11 cellular contexts compared by ENCODE assay signal in the genomic region with DNA sequence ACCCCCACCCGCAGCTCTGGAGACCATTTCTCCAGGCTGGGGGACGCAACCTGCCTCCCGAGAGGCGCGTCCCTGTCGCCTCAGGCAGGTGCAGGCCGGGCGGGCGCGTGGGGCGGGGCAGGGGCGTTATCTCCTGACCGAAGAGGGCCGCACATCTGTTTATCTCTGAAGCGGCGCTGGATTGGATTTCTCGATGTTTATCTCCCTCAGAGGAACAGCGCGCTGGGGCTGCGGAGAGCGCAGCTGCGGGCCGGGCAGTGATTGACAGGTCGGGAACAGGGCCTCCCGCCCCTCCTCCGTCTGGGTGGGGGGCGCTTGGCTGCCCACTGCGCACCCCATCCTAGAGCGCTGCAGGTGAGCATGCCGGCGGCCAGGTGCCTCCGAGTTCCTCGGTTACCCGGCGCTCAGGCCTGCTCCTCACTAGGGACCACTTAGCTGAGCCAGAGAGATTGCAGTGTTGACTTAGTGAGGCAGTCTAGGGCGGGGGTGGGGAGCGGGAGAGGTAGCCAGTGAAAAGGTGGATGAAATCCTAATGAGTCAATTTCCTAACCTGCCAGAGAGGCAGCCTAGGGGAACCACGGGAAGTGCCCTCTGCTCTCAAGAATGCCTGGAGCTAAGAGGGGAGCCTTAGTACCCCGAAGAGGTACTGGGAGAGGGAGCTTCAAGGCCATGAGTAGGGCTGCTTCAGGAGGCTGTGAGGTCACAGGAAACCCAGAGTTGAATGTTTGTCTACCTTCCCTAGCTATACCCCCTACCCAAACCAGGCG. TPM values are rescaled to one million over a fixed set of nuclear protein-coding genes. Genes with fewer than 3 reads are reported as not detected.
DNase-seq lines count a peak whose midpoint lies in the region; ATAC-seq and TF ChIP-seq lines count a peak whose summit lies in the region.
"Had no signal": no experiment of that assay in that cellular context is flagged by ENCODE, and none has a peak within 500 bp of the region (broad histone marks: within the 10 kb centered on the region; RNA-seq: fewer than 3 reads in every experiment).

No MANE protein-coding gene starts in this region.

- H2BK15ac ChIP-seq in H9 (ENCODE audit: low read depth, low read length) = no peak overlapping the region

- H4K20me1 ChIP-seq in H9 (ENCODE audit: control insufficient read depth, insufficient read depth, insufficient read length) (no peaks in the 10 kb centered on the region), neural progenitor cell (ENCODE audit: low read depth) (peaks cover 73% of the 10 kb centered on the region)

- H3K56ac ChIP-seq in H9 (ENCODE audit: insufficient read length, low read depth, low read length) = no peak overlapping the region

- no peak overlapping the region for H3K14ac ChIP-seq in H9 (ENCODE audit: insufficient read depth, low read length)

- H3K9me3 Mint-ChIP-seq in H9 (peaks cover 2 to 11% of the 10 kb centered on the region in 2 experiments; a peak in 2 of 5 replicates), neural progenitor cell (peaks cover 6% of the 10 kb centered on the region), HFFc6 (0 out of 2 replicates have a peak, but pooled peaks cover 4% of the 10 kb centered on the region)
- H3K9me3 Mint-ChIP-seq in activated naive CD4-positive, alpha-beta T cell treated with anti-CD3 and anti-CD28 coated beads, Interleukin-2, amount 50 U/mL, for 72 hours = no peaks in the 10 kb centered on the region
- H3K9me3 Mint-ChIP-seq: activated naive CD4-positive, alpha-beta T cell treated with anti-CD3 and anti-CD28 coated beads, Interleukin-2, amount 10 ng/mL, durations not matched to agents 7 days and 5 days had no signal

- H4K8ac ChIP-seq in H9 (replicated peaks; ENCODE audit: insufficient read length, low read depth, low read length) = no peak overlapping the region

- H3F3A ChIP-seq in neural progenitor cell (ENCODE audit: low read depth) = peaks cover 45% of the 10 kb centered on the region

- H3K36me3 ChIP-seq in neural progenitor cell = no peaks in the 10 kb centered on the region
- H3K36me3 ChIP-seq: ovary had no signal

- H2AFZ ChIP-seq in H9 (ENCODE audit: low read length) = no peak overlapping the region
- H2AFZ ChIP-seq in neural progenitor cell (replicated peaks) = no peak overlapping the region

- H3K4me3 Mint-ChIP-seq in H9 (peak overlapping the region; percentile 40 to 84), neural progenitor cell (no peak overlapping the region), HFFc6 (no peak overlapping the region)
- H3K4me3 Mint-ChIP-seq: activated naive CD4-positive, alpha-beta T cell treated with anti-CD3 and anti-CD28 coated beads, Interleukin-2, amount 10 ng/mL, durations not matched to agents 7 days and 5 days had no signal

- H4K5ac ChIP-seq in H9 (ENCODE audit: insufficient read length, low read depth, low read length) = no peak overlapping the region

- H3K9me3 ChIP-seq in H9 (ENCODE audit: control insufficient read depth, low read depth, low read length) (no peaks in the 10 kb centered on the region), neural progenitor cell (ENCODE audit: low read depth) (no peaks in the 10 kb centered on the region)
- H3K9me3 ChIP-seq: ovary had no signal

- H3K36me3 Mint-ChIP-seq in H9 (ENCODE audit: insufficient read depth in 1 of 3, low read depth in 3 of 3) = 0 out of 7 replicates have a peak, but pooled peaks cover 0 to 2% (median 0%) of the 10 kb centered on the region in 3 experiments
- peaks cover 2% of the 10 kb centered on the region for H3K36me3 Mint-ChIP-seq in neural progenitor cell
- peaks cover 0 to 6% of the 10 kb centered on the region in 2 donors for H3K36me3 Mint-ChIP-seq in activated naive CD4-positive, alpha-beta T cell treated with anti-CD3 and anti-CD28 coated beads, Interleukin-2, amount 50 U/mL, for 72 hours
- no peaks in the 10 kb centered on the region for H3K36me3 Mint-ChIP-seq in HFFc6 (ENCODE audit: low read depth)

- TF ChIP-seq CTCF in H9 (conservative IDR thresholded peaks at IDR 0.05) (no peak), neural progenitor cell (IDR thresholded peaks at IDR 0.05) (no peak), HFFc6 (IDR thresholded peaks at IDR 0.05) (no peak)

- no peak overlapping the region for H2BK20ac ChIP-seq in H9 (ENCODE audit: low read depth, low read length, poor library complexity, severe bottlenecking)

- H3K27me3 ChIP-seq in H9 (ENCODE audit: insufficient read depth, low read length) (peaks cover 85% of the 10 kb centered on the region), neural progenitor cell (peaks cover 100% of the 10 kb centered on the region)
- H3K27me3 ChIP-seq: ovary had no signal

- H3K79me2 ChIP-seq in H9 (ENCODE audit: insufficient read depth, low read length) (no peaks in the 10 kb centered on the region), neural progenitor cell (ENCODE audit: low read depth) (no peaks in the 10 kb centered on the region)

- H3K9ac ChIP-seq in H9 (ENCODE audit: extremely low read depth, insufficient read length, low read length) = no peak overlapping the region
- H3K9ac ChIP-seq in neural progenitor cell = no peak overlapping the region

- peaks cover 2% of the 10 kb centered on the region; the same call in 1 of the 2 replicates for H3K4me1 ChIP-seq in H9 (ENCODE audit: insufficient read depth, low read length)
- H3K4me1 ChIP-seq in neural progenitor cell = peaks cover 55% of the 10 kb centered on the region

- DNase-seq in H9 (peak; percentile 66), NCI-H2107 treated with DMSO at 0.1 percent for 48 hours (lab: John Stamatoyannopoulos, UW; ENCODE audit: unreplicated experiment) (peak; percentile 92), ecto neural progenitor cell (ENCODE audit: low spot score) (peak; percentile 75), neural progenitor cell (ENCODE audit: low spot score) (peak; percentile 79), caudate nucleus (lab: John Stamatoyannopoulos, UW) (no peak), HFFc6 (no peak)
- DNase-seq in activated naive CD4-positive, alpha-beta T cell treated with anti-CD3 and anti-CD28 coated beads, Interleukin-2, amount 50 U/mL, for 72 hours (ENCODE audit: low spot score in 2 of 2) = no peak
- DNase-seq in activated CD8-positive, alpha-beta memory T cell treated with anti-CD3 and anti-CD28 coated beads for 24 hours = no peak
- DNase-seq: activated naive CD4-positive, alpha-beta T cell treated with anti-CD3 and anti-CD28 coated beads, Interleukin-2, amount 10 ng/mL, durations not matched to agents 7 days and 5 days; ovary had no signal

- H3K23ac ChIP-seq in H9 (ENCODE audit: insufficient read length, low read depth, low read length) = no peak overlapping the region

- no peak for ATAC-seq in activated naive CD4-positive, alpha-beta T cell treated with anti-CD3 and anti-CD28 coated beads, Interleukin-2, amount 50 U/mL, for 72 hours

- H3K23me2 ChIP-seq in H9 (ENCODE audit: insufficient read length, low read depth, low read length, poor library complexity, severe bottlenecking) = peaks cover 24% of the 10 kb centered on the region

- H3K27ac Mint-ChIP-seq in H9 (no peak overlapping the region), neural progenitor cell (no peak overlapping the region), HFFc6 (no peak overlapping the region)
- H3K27ac Mint-ChIP-seq in activated naive CD4-positive, alpha-beta T cell treated with anti-CD3 and anti-CD28 coated beads, Interleukin-2, amount 50 U/mL, for 72 hours = no peak overlapping the region
- H3K27ac Mint-ChIP-seq: activated naive CD4-positive, alpha-beta T cell treated with anti-CD3 and anti-CD28 coated beads, Interleukin-2, amount 10 ng/mL, durations not matched to agents 7 days and 5 days had no signal

- no peak overlapping the region for H3T11ph ChIP-seq in H9 (ENCODE audit: low read length)

- no peaks in the 10 kb centered on the region for H3K79me1 ChIP-seq in H9 (ENCODE audit: insufficient read depth, low read depth, low read length, poor library complexity, severe bottlenecking)

- H2BK5ac ChIP-seq in H9 (ENCODE audit: insufficient read length, low read length) = no peak overlapping the region

- H3K27ac ChIP-seq in H9 (ENCODE audit: insufficient read length, low read depth, low read length) (no peak overlapping the region), neural progenitor cell (no peak overlapping the region), caudate nucleus (ENCODE audit: low read depth, low read length) (no peak overlapping the region)
- H3K27ac ChIP-seq: ovary had no signal

- WGBS in H9 (ENCODE audit: extremely low coverage, insufficient read length, low lambda C conversion rate) = no CpG with 5 or more reads among the region's 40 CpGs

- peak overlapping the region; percentile 49 for H3K4me3 ChIP-seq in neural progenitor cell
- H3K4me3 ChIP-seq: ovary had no signal

- H3K4me2 ChIP-seq in H9 (ENCODE audit: insufficient read depth, insufficient read length, low read length) (peak overlapping the region; percentile 46), neural progenitor cell (peak overlapping the region; percentile 93)

- H2BK120ac ChIP-seq in H9 (ENCODE audit: low read depth, low read length, poor library complexity, severe bottlenecking) = no peak overlapping the region

- H3K4me1 Mint-ChIP-seq in H9 = peaks cover 43 to 59% of the 10 kb centered on the region in 2 experiments
- H3K4me1 Mint-ChIP-seq in neural progenitor cell = peaks cover 45% of the 10 kb centered on the region
- peaks cover 44% of the 10 kb centered on the region for H3K4me1 Mint-ChIP-seq in HFFc6 (ENCODE audit: low read depth)

- H3K27me3 Mint-ChIP-seq in H9 (ENCODE audit: low read depth) = no peaks in the 10 kb centered on the region
- peaks cover 65% of the 10 kb centered on the region for H3K27me3 Mint-ChIP-seq in neural progenitor cell (ENCODE audit: insufficient read depth, low read depth)
- H3K27me3 Mint-ChIP-seq in HFFc6 (ENCODE audit: insufficient read depth) = peaks cover 8% of the 10 kb centered on the region

- no peak overlapping the region for H2AK5ac ChIP-seq in H9 (ENCODE audit: insufficient read length, low read length)

- no peak overlapping the region for H3K18ac ChIP-seq in H9 (ENCODE audit: insufficient read length, low read depth, low read length)

- no peak overlapping the region for H4K91ac ChIP-seq in H9 (ENCODE audit: insufficient read length, low read depth, low read length)

- H2BK12ac ChIP-seq in H9 (ENCODE audit: insufficient read length, low read depth, low read length) = no peak overlapping the region

- H3K4ac ChIP-seq in H9 (ENCODE audit: low read depth, low read length) = no peak overlapping the region

RNA-seq across cellular contexts. Expression of a gene that starts 39.6 kb away (rescaled TPM):
- not detected in 2 replicates for total RNA-seq in H9 (2021)
- total RNA-seq in neural progenitor cell (ENCODE audit: low replicate concordance) = not detected in 2 replicates
- total RNA-seq in activated naive CD4-positive, alpha-beta T cell treated with anti-CD3 and anti-CD28 coated beads, Interleukin-2, amount 50 U/mL, for 72 hours = not detected
- not detected for total RNA-seq in HFFc6 (2021; fragmentation: NEBNext Ultra II Directional; extraction: Animal tissue kit (Norgen Biotek cat#: 25700))
- total RNA-seq: dermis microvascular lymphatic vessel endothelial cell had no signal

RNA-seq across cellular contexts. Expression of a gene that starts 44.0 kb away (rescaled TPM):
- total RNA-seq in H9 (2021) = not detected in 2 replicates
- total RNA-seq in neural progenitor cell (ENCODE audit: low replicate concordance) = not detected in 2 replicates
- not detected for total RNA-seq in activated naive CD4-positive, alpha-beta T cell treated with anti-CD3 and anti-CD28 coated beads, Interleukin-2, amount 50 U/mL, for 72 hours
- not detected for total RNA-seq in HFFc6 (2021; fragmentation: NEBNext Ultra II Directional; extraction: Animal tissue kit (Norgen Biotek cat#: 25700))
- total RNA-seq: dermis microvascular lymphatic vessel endothelial cell, ovary had no signal

RNA-seq across cellular contexts. Expression of a gene that starts 44.6 kb away (rescaled TPM):
- total RNA-seq in H9 (2021) (not detected in 2 replicates), neural progenitor cell (ENCODE audit: low replicate concordance) (not detected in 2 replicates)
- total RNA-seq in activated naive CD4-positive, alpha-beta T cell treated with anti-CD3 and anti-CD28 coated beads, Interleukin-2, amount 50 U/mL, for 72 hours = not detected
- total RNA-seq in HFFc6 (2021; fragmentation: NEBNext Ultra II Directional; extraction: Animal tissue kit (Norgen Biotek cat#: 25700)) = not detected
- total RNA-seq: dermis microvascular lymphatic vessel endothelial cell had no signal

Comparison
In these comparisons a context has a peak if more than half of its experiments do, and no peak if none do; other contexts are left out.
1. DNase-seq: peak in H9 (single experiment), NCI-H2107 treated with DMSO at 0.1 percent for 48 hours (single experiment), ecto neural progenitor cell (single experiment) and neural progenitor cell (single experiment); none in caudate nucleus (0 of 61), activated naive CD4-positive, alpha-beta T cell treated with anti-CD3 and anti-CD28 coated beads, Interleukin-2, amount 50 U/mL, for 72 hours (0 of 2), HFFc6 (single experiment) and activated CD8-positive, alpha-beta memory T cell treated with anti-CD3 and anti-CD28 coated beads for 24 hours (single experiment).
2. H3K4me3 Mint-ChIP-seq: peak in H9 (2 of 2); none in neural progenitor cell (single experiment) and HFFc6 (single experiment).